29 cellular contexts compared by ENCODE assay signal in the genomic region with DNA sequence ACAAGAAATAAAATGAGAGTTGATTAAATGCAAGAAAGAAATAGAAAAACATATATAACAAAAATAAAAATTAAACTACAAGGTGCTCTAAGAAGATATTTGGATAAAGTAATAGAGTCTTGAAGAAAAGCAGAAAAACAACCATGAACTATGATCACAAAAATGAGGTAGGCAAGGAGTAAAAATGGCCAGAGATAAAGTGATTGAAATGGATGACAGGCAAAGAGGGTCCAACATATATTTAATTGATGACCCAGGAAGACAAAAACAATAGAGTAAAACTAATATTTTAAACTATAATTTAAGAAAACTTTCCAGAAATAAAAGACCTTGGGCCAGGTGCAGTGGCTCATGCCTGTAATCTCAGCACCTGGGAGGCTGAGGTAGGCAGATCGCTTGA. TPM values are rescaled to one million over a fixed set of nuclear protein-coding genes. Genes with fewer than 3 reads are reported as not detected.
"Had no signal": no experiment of that assay in that cellular context is flagged by ENCODE, and none has a peak within 500 bp of the region (broad histone marks: within the 10 kb centered on the region; RNA-seq: fewer than 3 reads in every experiment).

No MANE protein-coding gene starts in this region.

- H3K4me3 ChIP-seq: MG63, SJSA1, SK-N-MC had no signal

- DNase-seq: IMR-90; Karpas-422; KG1; MG63; NCI-H1092; NCI-H1105 treated with DMSO at 0.1 percent for 48 hours; NCI-H1417 treated with DMSO at 0.1 percent for 48 hours; NCI-H146; NCI-H1694 treated with DMSO at 0.1 percent for 48 hours; NCI-H1930; NCI-H2081; NCI-H2107; NCI-H2227 treated with DMSO at 0.1 percent for 48 hours; NCI-H446; NCI-H510A; NCI-H524 treated with DMSO at 0.1 percent for 48 hours; NCI-H69; NCI-H774; NK-92 treated with Interleukin-12 subunit alpha and Interleukin-12 subunit beta, amount 100 ng/mL, for 24 hours; PC-3; Right ventricle myocardium superior; RPMI8226; SIG-M5 had no signal

- ATAC-seq: HepG2, Panc1, PC-3 had no signal

RNA-seq across cellular contexts. Expression of a gene that starts 22.1 kb away (rescaled TPM):
- total RNA-seq: HT1080, IMR-90, OCI-LY7, SJSA1 had no signal
- polyA plus RNA-seq: HepG2, IMR-90 had no signal
